11 cellular contexts compared by ENCODE assay signal in genomic region chr19:43570174-43570791, GRCh38. TPM values are rescaled to one million over a fixed set of nuclear protein-coding genes. Genes with fewer than 3 reads are reported as not detected.
DNase-seq lines count a peak whose midpoint lies in the region; ATAC-seq and TF ChIP-seq lines count a peak whose summit lies in the region.
"Had no signal": no experiment of that assay in that cellular context is flagged by ENCODE, and none has a peak within 500 bp of the region (broad histone marks: within the 10 kb centered on the region; RNA-seq: fewer than 3 reads in every experiment).

No MANE protein-coding gene starts in this region.

- no peak overlapping the region for H3K4me3 Mint-ChIP-seq in activated T-cell treated with anti-CD3 and anti-CD28 coated beads, Interleukin-2, amount 50 U/mL, for 72 hours
- peak overlapping the region in 2 of 5 experiments; percentile 20 to 43 for H3K4me3 Mint-ChIP-seq in brain
- no peak overlapping the region for H3K4me3 Mint-ChIP-seq in stimulated activated memory B cell treated with anti-CD40 and anti-IgM and Interleukin-4, amounts not matched to agents 10 μg/mL and 1 μg/mL and 100 μg/mL, for 72 hours

- no peak for ATAC-seq in activated T-cell treated with anti-CD3 and anti-CD28 coated beads, Interleukin-2, amount 50 U/mL, for 72 hours (replicated peaks in 1 of 2)
- ATAC-seq in stimulated activated memory B cell treated with anti-CD40 and anti-IgM and Interleukin-4, amounts not matched to agents 10 μg/mL and 1 μg/mL and 100 μg/mL, for 72 hours = no peak
- ATAC-seq in GM18498 (IDR thresholded peaks at IDR 0.05; ENCODE audit: unreplicated experiment) (no peak), HG02973 (IDR thresholded peaks at IDR 0.05; ENCODE audit: unreplicated experiment) (no peak)
- ATAC-seq: body of pancreas had no signal

- peak overlapping the region; percentile 64 for H3K27ac Mint-ChIP-seq in activated T-cell treated with anti-CD3 and anti-CD28 coated beads, Interleukin-2, amount 50 U/mL, for 72 hours
- H3K27ac Mint-ChIP-seq in brain = peak overlapping the region in 4 of 5 experiments; percentile 67 to 91 (median 78)
- peak overlapping the region; percentile 49 for H3K27ac Mint-ChIP-seq in stimulated activated memory B cell treated with anti-CD40 and anti-IgM and Interleukin-4, amounts not matched to agents 10 μg/mL and 1 μg/mL and 100 μg/mL, for 72 hours

- H3K4me1 Mint-ChIP-seq in activated T-cell treated with anti-CD3 and anti-CD28 coated beads, Interleukin-2, amount 50 U/mL, for 72 hours (ENCODE audit: low read depth) = peaks cover 37% of the 10 kb centered on the region
- H3K4me1 Mint-ChIP-seq in brain = peaks cover 46% of the 10 kb centered on the region
- H3K4me1 Mint-ChIP-seq in stimulated activated memory B cell treated with anti-CD40 and anti-IgM and Interleukin-4, amounts not matched to agents 10 μg/mL and 1 μg/mL and 100 μg/mL, for 72 hours = peaks cover 36% of the 10 kb centered on the region

- no peaks in the 10 kb centered on the region for H3K27me3 Mint-ChIP-seq in activated T-cell treated with anti-CD3 and anti-CD28 coated beads, Interleukin-2, amount 50 U/mL, for 72 hours (ENCODE audit: low read depth)
- peaks cover 3% of the 10 kb centered on the region for H3K27me3 Mint-ChIP-seq in brain
- no peaks in the 10 kb centered on the region for H3K27me3 Mint-ChIP-seq in stimulated activated memory B cell treated with anti-CD40 and anti-IgM and Interleukin-4, amounts not matched to agents 10 μg/mL and 1 μg/mL and 100 μg/mL, for 72 hours

- H3K36me3 Mint-ChIP-seq in activated T-cell treated with anti-CD3 and anti-CD28 coated beads, Interleukin-2, amount 50 U/mL, for 72 hours (ENCODE audit: insufficient read depth in 2 of 2) = peaks cover 0 to 7% of the 10 kb centered on the region in 2 donors
- peaks cover 30% of the 10 kb centered on the region for H3K36me3 Mint-ChIP-seq in brain
- peaks cover 21% of the 10 kb centered on the region for H3K36me3 Mint-ChIP-seq in stimulated activated memory B cell treated with anti-CD40 and anti-IgM and Interleukin-4, amounts not matched to agents 10 μg/mL and 1 μg/mL and 100 μg/mL, for 72 hours

- DNase-seq in activated T-cell treated with anti-CD3 and anti-CD28 coated beads, Interleukin-2, amount 50 U/mL, for 72 hours = no peak
- no peak for DNase-seq in activated T-cell treated with anti-CD3 and anti-CD28 coated beads, Interleukin-2, amount 50 U/mL, for 48 hours
- DNase-seq in NCI-H2196 (lab: John Stamatoyannopoulos, UW; ENCODE audit: unreplicated experiment) (peak; percentile 83), NCI-H1092 (lab: John Stamatoyannopoulos, UW) (no peak)
- DNase-seq: NCI-H226 had no signal

- H3K9me3 Mint-ChIP-seq in activated T-cell treated with anti-CD3 and anti-CD28 coated beads, Interleukin-2, amount 50 U/mL, for 72 hours = no peaks in the 10 kb centered on the region
- no peaks in the 10 kb centered on the region for H3K9me3 Mint-ChIP-seq in brain
- no peaks in the 10 kb centered on the region for H3K9me3 Mint-ChIP-seq in stimulated activated memory B cell treated with anti-CD40 and anti-IgM and Interleukin-4, amounts not matched to agents 10 μg/mL and 1 μg/mL and 100 μg/mL, for 72 hours

- no peak for TF ChIP-seq CTCF in brain (conservative IDR thresholded peaks at IDR 0.05)

RNA-seq across cellular contexts. Expression of gene XRCC1, which starts 5.0 kb away (rescaled TPM):
- 10 to 100 TPM; 58.4 to 66.7 TPM for total RNA-seq in activated T-cell treated with anti-CD3 and anti-CD28 coated beads, Interleukin-2, amount 50 U/mL, for 72 hours
- polyA plus RNA-seq in brain (ENCODE audit: insufficient read depth, low read depth, low replicate concordance) = 73.4 TPM

RNA-seq across cellular contexts. Expression of gene PINLYP, which starts 5.3 kb away (rescaled TPM):
- 10 to 100 TPM in 1 of 2 donors, 1 to 10 TPM in 1; 8.9 to 18.1 TPM for total RNA-seq in activated T-cell treated with anti-CD3 and anti-CD28 coated beads, Interleukin-2, amount 50 U/mL, for 72 hours
- polyA plus RNA-seq in brain (ENCODE audit: insufficient read depth, low read depth, low replicate concordance) = 22.6 TPM

RNA-seq across cellular contexts. Expression of gene IRGQ, which starts 25.7 kb away (rescaled TPM):
- total RNA-seq in activated T-cell treated with anti-CD3 and anti-CD28 coated beads, Interleukin-2, amount 50 U/mL, for 72 hours = 10 to 100 TPM; 13.6 to 16.6 TPM
- 7.8 TPM for polyA plus RNA-seq in brain (ENCODE audit: insufficient read depth, low read depth, low replicate concordance)

RNA-seq across cellular contexts. Expression of gene ZNF576, which starts 26.1 kb away (rescaled TPM):
- 10 to 100 TPM; 10.0 to 11.8 TPM for total RNA-seq in activated T-cell treated with anti-CD3 and anti-CD28 coated beads, Interleukin-2, amount 50 U/mL, for 72 hours
- 17.1 TPM for polyA plus RNA-seq in brain (ENCODE audit: insufficient read depth, low read depth, low replicate concordance)

RNA-seq across cellular contexts. Expression of gene ZNF575, which starts 37.3 kb away (rescaled TPM):
- total RNA-seq in activated T-cell treated with anti-CD3 and anti-CD28 coated beads, Interleukin-2, amount 50 U/mL, for 72 hours = 1 to 10 TPM; 3.2 to 4.3 TPM
- 4.1 TPM for polyA plus RNA-seq in brain (ENCODE audit: insufficient read depth, low read depth, low replicate concordance)
- polyA plus RNA-seq: neural cell had no signal
